Comparison of ENCODE assay signal across 1 cellular context in the genomic region with DNA sequence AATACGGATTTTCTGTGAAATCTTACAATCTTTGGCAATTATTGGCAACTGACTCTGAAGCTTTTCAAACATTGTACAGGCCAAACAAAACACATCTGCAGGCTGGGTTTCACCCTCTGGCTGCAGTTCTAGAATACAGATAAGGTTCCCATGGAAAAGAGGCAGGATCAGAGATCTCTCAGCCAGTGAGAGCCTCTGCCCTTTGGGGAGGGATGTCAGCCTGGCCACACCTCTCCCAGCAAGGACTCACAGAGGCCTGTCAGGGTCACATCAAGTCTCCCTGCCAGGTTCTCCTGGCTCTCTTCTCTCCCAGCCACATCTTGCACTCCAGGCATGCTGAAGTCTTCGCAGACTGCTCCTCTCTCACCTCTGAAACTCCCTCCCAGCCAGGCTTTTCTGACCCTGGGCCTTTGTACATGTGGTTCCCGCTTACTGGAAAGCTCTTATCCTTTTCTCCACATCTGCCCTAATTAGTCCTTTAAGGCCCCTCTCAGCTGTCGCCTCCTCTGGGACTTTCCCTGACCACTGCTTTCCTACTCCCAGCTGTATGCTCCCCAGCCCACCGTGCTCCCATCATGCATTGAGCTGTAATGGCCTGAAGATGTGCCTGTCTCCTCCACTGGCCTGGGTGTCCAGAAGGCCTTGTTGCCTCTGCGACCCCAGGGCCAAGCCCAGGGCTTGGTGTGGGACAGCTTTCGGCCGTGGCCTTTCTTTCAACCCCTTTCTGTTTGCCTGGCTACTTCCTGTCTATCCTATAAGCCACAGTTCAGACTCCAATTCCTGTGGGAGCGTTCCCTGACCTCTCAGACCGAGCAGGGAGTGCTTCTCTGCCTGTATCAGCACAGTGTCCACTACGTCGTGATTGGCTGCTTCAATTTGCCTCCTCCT.
TF ChIP-seq lines count a peak whose summit lies in the region.

No MANE protein-coding gene starts in this region.

TF ChIP-seq in GM23338, 12 proteins besides CTCF, POLR2A, EP300 and RAD21 (continued from another document):
- no peak for TF ChIP-seq STAT1 (IDR thresholded peaks at IDR 0.05; ENCODE audit: unreplicated experiment)
- TF ChIP-seq ZNF331 (CRISPR knock-in tag; IDR thresholded peaks at IDR 0.05; ENCODE audit: low read depth): no peak
- TF ChIP-seq, protein P1, sequence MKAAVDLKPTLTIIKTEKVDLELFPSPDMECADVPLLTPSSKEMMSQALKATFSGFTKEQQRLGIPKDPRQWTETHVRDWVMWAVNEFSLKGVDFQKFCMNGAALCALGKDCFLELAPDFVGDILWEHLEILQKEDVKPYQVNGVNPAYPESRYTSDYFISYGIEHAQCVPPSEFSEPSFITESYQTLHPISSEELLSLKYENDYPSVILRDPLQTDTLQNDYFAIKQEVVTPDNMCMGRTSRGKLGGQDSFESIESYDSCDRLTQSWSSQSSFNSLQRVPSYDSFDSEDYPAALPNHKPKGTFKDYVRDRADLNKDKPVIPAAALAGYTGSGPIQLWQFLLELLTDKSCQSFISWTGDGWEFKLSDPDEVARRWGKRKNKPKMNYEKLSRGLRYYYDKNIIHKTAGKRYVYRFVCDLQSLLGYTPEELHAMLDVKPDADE (IDR thresholded peaks at IDR 0.05): no peak
- TF ChIP-seq ZNF114 (CRISPR knock-in tag; IDR thresholded peaks at IDR 0.05): no peak
- no peak for TF ChIP-seq POLR2AphosphoS5 (IDR thresholded peaks at IDR 0.05; ENCODE audit: low read depth)
- TF ChIP-seq EZH2phosphoT487 (IDR thresholded peaks at IDR 0.05; ENCODE audit: unreplicated experiment): no peak
- TF ChIP-seq ZNF462 (CRISPR knock-in tag; IDR thresholded peaks at IDR 0.05): no peak
- TF ChIP-seq EZH2 (IDR thresholded peaks at IDR 0.05; ENCODE audit: low read depth, unreplicated experiment): no peak
